Comparison of ENCODE assay signal across 3 cellular contexts in genomic region chr7:105591522-105591921, GRCh38.
TF ChIP-seq lines count a peak whose summit lies in the region.

No MANE protein-coding gene starts in this region.

TF ChIP-seq in HEK293T, 16 proteins besides CTCF, POLR2A, EP300 and RAD21:
- TF ChIP-seq PKNOX1 (IDR thresholded peaks at IDR 0.05) = peak; percentile 40
- no peak for TF ChIP-seq FOXK2 (IDR thresholded peaks at IDR 0.05)
- TF ChIP-seq ARNT (IDR thresholded peaks at IDR 0.05) = no peak
- TF ChIP-seq SP1 (IDR thresholded peaks at IDR 0.05) = no peak
- no peak for TF ChIP-seq ZNF384 (IDR thresholded peaks at IDR 0.05)
- TF ChIP-seq HDGF (IDR thresholded peaks at IDR 0.05; ENCODE audit: borderline replicate concordance) = no peak
- TF ChIP-seq SUZ12 (IDR thresholded peaks at IDR 0.05) = no peak
- TF ChIP-seq BHLHE40 (IDR thresholded peaks at IDR 0.05; ENCODE audit: borderline replicate concordance) = no peak

TF ChIP-seq in K562, 482 proteins besides CTCF, POLR2A, EP300 and RAD21:
- TF ChIP-seq MEIS2 (IDR thresholded peaks at IDR 0.05; ENCODE audit: partially characterized antibody) = peak; percentile 64
- TF ChIP-seq SRSF3 (IDR thresholded peaks at IDR 0.05; ENCODE audit: insufficient read depth, low read length) = no peak
- no peak for TF ChIP-seq ZNF146 (CRISPR knock-in tag; IDR thresholded peaks at IDR 0.05; ENCODE audit: unreplicated experiment)
- TF ChIP-seq PKNOX1 (IDR thresholded peaks at IDR 0.05) = peak; percentile 71
- TF ChIP-seq KDM1A (IDR thresholded peaks at IDR 0.05) = peak in 1 of 2 experiments; percentile 21; a peak in 1 of 4 replicates
- TF ChIP-seq PBX2 (CRISPR knock-in tag; IDR thresholded peaks at IDR 0.05; ENCODE audit: low read depth) = no peak
- peak; percentile 35; the same call in 1 of the 2 replicates for TF ChIP-seq PBX2 (tag; conservative IDR thresholded peaks at IDR 0.05; ENCODE audit: low read depth)

TF ChIP-seq in endothelial cell of umbilical vein, 7 proteins besides CTCF, POLR2A, EP300 and RAD21:
- TF ChIP-seq MAX (IDR thresholded peaks at IDR 0.05; ENCODE audit: insufficient read depth, insufficient read length) (no peak), GATA2 (IDR thresholded peaks at IDR 0.05; ENCODE audit: insufficient read depth, insufficient read length, low read depth, low read length) (no peak), EZH2 (IDR thresholded peaks at IDR 0.05; ENCODE audit: borderline replicate concordance, low read depth, low read length, severe bottlenecking) (no peak), JUN (IDR thresholded peaks at IDR 0.05; ENCODE audit: borderline replicate concordance, insufficient read depth, insufficient read length, low read depth) (no peak), POLR2AphosphoS5 (IDR thresholded peaks at IDR 0.05; ENCODE audit: insufficient read depth, low read depth, low read length) (no peak), MYC (IDR thresholded peaks at IDR 0.05; ENCODE audit: low read depth, low read length) (no peak), FOS (IDR thresholded peaks at IDR 0.05; ENCODE audit: borderline replicate concordance, insufficient read depth, low read length) (no peak)
